Comparison of ENCODE assay signal across 8 cellular contexts in the genomic region with DNA sequence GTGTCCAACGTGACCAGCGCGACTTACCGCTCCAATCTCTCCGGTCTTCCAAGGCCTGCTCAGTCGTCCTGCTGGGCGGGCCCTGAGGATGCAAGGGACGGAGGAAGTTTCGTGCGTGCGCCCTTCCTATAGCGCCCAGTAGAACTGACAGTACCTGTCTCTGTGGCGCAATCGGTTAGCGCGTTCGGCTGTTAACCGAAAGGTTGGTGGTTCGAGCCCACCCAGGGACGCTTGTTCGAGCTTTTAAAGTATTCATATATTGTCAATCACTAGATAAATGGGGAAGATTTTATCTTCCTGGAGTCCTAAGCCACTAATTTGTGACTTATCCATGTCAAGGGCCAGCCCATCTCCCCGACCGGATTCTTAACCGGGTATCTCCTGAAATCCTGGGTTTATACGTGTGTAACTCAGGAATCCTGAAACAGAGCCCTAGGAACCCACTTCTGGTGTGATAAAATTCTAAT. TPM values are rescaled to one million over a fixed set of nuclear protein-coding genes. Genes with fewer than 3 reads are reported as not detected.
A peak's percentile ranks its signal among the peaks of the same experiment; 100 is the strongest.
DNase-seq lines count a peak whose midpoint lies in the region; ATAC-seq and TF ChIP-seq lines count a peak whose summit lies in the region.
"Not testable (repeated sequence)": the region's sequence is repeated elsewhere in the genome, so short reads cannot be mapped to it uniquely, and the experiment has no call there.

No MANE protein-coding gene starts in this region.

- not testable (repeated sequence) for TF ChIP-seq EP300 in esophagus muscularis mucosa (IDR thresholded peaks at IDR 0.05); upper lobe of left lung (IDR thresholded peaks at IDR 0.05)

- H3K27ac ChIP-seq in GM23338 (ENCODE audit: low read depth) = not testable (repeated sequence)
- H3K27ac ChIP-seq in esophagus muscularis mucosa (replicated peaks in 1 of 4) (peak overlapping the region; percentile 56 to 74 (median 60)), upper lobe of left lung (peak overlapping the region in 1 of 4 donors; percentile 30)

- intact Hi-C loops in esophagus muscularis mucosa (cut with DNase I) = not testable (repeated sequence)

- not testable (repeated sequence) for H3K9me3 ChIP-seq in esophagus muscularis mucosa, upper lobe of left lung

- not testable (repeated sequence) for H3K27ac Mint-ChIP-seq in GM23338
- peak overlapping the region; percentile 89 to 98 for H3K27ac Mint-ChIP-seq in activated naive CD4-positive, alpha-beta T cell treated with anti-CD3 and anti-CD28 coated beads, Interleukin-2, amount 50 U/mL, for 72 hours

- WGBS in esophagus muscularis mucosa = 3% methylated on average over 4 of the region's 25 CpGs
- 4 to 10% methylated on average over 12 to 23 of the region's 25 CpGs for WGBS in upper lobe of left lung, 2 donors

- not testable (repeated sequence) for H3K4me1 ChIP-seq in GM23338 (ENCODE audit: insufficient read depth); esophagus muscularis mucosa; upper lobe of left lung

- H3K9me3 Mint-ChIP-seq in GM23338; activated naive CD4-positive, alpha-beta T cell treated with anti-CD3 and anti-CD28 coated beads, Interleukin-2, amount 50 U/mL, for 72 hours: not testable (repeated sequence)

- peak overlapping the region; percentile 46; the same call in 1 of the 2 replicates for H3K4me2 ChIP-seq in GM23338

- not testable (repeated sequence) for H3K79me2 ChIP-seq in GM23338 (replicated peaks; ENCODE audit: insufficient read depth)

- TF ChIP-seq POLR2A in esophagus muscularis mucosa (IDR thresholded peaks at IDR 0.05; ENCODE audit: low read depth); upper lobe of left lung (IDR thresholded peaks at IDR 0.05): not testable (repeated sequence)

- not testable (repeated sequence) for H3K27me3 ChIP-seq in GM23338 (ENCODE audit: insufficient read depth); esophagus muscularis mucosa; upper lobe of left lung

- not testable (repeated sequence) for H4K20me1 ChIP-seq in GM23338 (replicated peaks; ENCODE audit: insufficient read depth)

- peak overlapping the region; percentile 67 for H3K4me3 Mint-ChIP-seq in GM23338

- H3K36me3 Mint-ChIP-seq in GM23338 (ENCODE audit: low read depth); activated naive CD4-positive, alpha-beta T cell treated with anti-CD3 and anti-CD28 coated beads, Interleukin-2, amount 50 U/mL, for 72 hours: not testable (repeated sequence)

- H3K4me3 ChIP-seq in GM23338 (peak overlapping the region; percentile 56), esophagus muscularis mucosa (peak overlapping the region; percentile 38 to 50 (median 42)), upper lobe of left lung (peak overlapping the region in 3 of 4 donors; percentile 26 to 35 (median 33))

- not testable (repeated sequence) for ATAC-seq in GM23338; activated naive CD4-positive, alpha-beta T cell treated with anti-CD3 and anti-CD28 coated beads, Interleukin-2, amount 50 U/mL, for 72 hours; upper lobe of left lung (ENCODE audit: low FRiP score in 2 of 2)

- not testable (repeated sequence) for H3K4me1 Mint-ChIP-seq in GM23338

- H3F3A ChIP-seq in GM23338 (replicated peaks; ENCODE audit: low read depth) = not testable (repeated sequence)

- peak; percentile 69 for DNase-seq in GM23338 (ENCODE audit: low spot score)
- peak; percentile 76 for DNase-seq in NCI-H526 treated with DMSO at 0.1 percent for 48 hours (lab: John Stamatoyannopoulos, UW)
- peak; percentile 72 for DNase-seq in activated CD4-positive, CD25-positive, alpha-beta regulatory T cell treated with anti-CD3 and anti-CD28 coated beads, Interleukin-2, amount 50 U/mL, for 72 hours
- peak in 1 of 2 donors; percentile 67 for DNase-seq in activated naive CD4-positive, alpha-beta T cell treated with anti-CD3 and anti-CD28 coated beads, Interleukin-2, amount 50 U/mL, for 72 hours (ENCODE audit: low spot score in 2 of 2)
- DNase-seq in esophagus muscularis mucosa (ENCODE audit: extremely low spot score) = peak; percentile 26
- DNase-seq in lung microvascular endothelial cell (ENCODE audit: low read depth in 2 of 2) = peak; percentile 14 to 36
- DNase-seq in stimulated activated CD4-positive, alpha-beta T cell treated with anti-CD3 and anti-CD28 coated beads, Interleukin-12 subunit alpha, Interleukin-12 subunit beta, amount 100 ng/mL, for 4 hours = peak; percentile 72
- peak; percentile 43 to 50 for DNase-seq in upper lobe of left lung

- TF ChIP-seq CTCF in GM23338 (conservative IDR thresholded peaks at IDR 0.05; ENCODE audit: low read depth in 2 of 2); esophagus muscularis mucosa (IDR thresholded peaks at IDR 0.05); upper lobe of left lung (IDR thresholded peaks at IDR 0.05): not testable (repeated sequence)

- H3K27me3 Mint-ChIP-seq in GM23338 (ENCODE audit: insufficient read depth, low read depth, poor library complexity) = not testable (repeated sequence)

- not testable (repeated sequence) for H2AFZ ChIP-seq in GM23338

- not testable (repeated sequence) for H3K9me2 ChIP-seq in GM23338 (ENCODE audit: insufficient read depth)

- not testable (repeated sequence) for H3K36me3 ChIP-seq in GM23338 (ENCODE audit: insufficient read depth); esophagus muscularis mucosa; upper lobe of left lung

RNA-seq across cellular contexts. Expression of gene PPIAL4G, which starts 46.0 kb away (rescaled TPM):
- not detected in 2 replicates for total RNA-seq in GM23338 (2014; rRNA removed; shearing (Covaris generic))
- polyA plus RNA-seq in GM23338 (2016; fragmentation: Nextera tagmentation; extraction: Ambion mirVana) = 0.07 TPM in 1 of 2 replicates, not detected in the other
- total RNA-seq in activated naive CD4-positive, alpha-beta T cell treated with anti-CD3 and anti-CD28 coated beads, Interleukin-2, amount 50 U/mL, for 72 hours = under 1 TPM; 0.23 to 0.36 TPM
- not detected for total RNA-seq in esophagus muscularis mucosa
- not detected in 2 replicates for total RNA-seq in lung microvascular endothelial cell
- under 1 TPM in 1 of 6 donors, not detected in 5; 0.10 TPM for total RNA-seq in upper lobe of left lung
